8 cellular contexts compared by ENCODE assay signal in the genomic region with DNA sequence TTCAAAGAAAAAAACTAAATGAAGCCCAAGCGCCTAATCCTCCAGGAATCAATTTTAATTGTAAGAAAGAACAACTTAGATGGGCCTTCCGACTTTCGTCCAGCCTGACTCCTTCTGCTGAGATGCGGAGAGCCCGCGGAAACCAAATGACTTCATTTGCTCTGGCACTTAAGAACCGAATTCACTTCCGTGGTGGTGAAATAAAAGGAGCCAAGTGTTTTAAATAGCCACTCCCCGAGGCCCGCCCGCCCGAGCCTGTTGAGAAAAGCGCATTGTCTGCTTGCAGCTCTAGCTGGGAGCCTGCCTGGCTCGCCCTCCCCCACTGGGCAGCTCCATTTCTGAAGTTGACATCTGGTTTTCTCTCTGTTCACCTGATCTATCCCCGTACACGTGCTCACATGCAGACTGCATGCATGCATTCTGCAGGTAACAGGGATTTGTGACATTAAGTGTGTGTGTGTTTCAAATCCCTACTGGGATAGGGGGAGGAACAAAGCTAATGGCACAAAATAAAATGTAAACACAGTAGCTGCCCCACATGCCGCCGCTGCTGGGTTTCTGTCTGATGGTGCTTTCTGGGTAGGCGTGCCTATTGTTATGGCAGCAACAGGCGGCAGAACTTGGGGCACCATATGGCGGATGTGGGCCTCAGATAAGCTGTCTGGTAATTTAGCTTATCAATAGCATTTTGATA. TPM values are rescaled to one million over a fixed set of nuclear protein-coding genes. Genes with fewer than 3 reads are reported as not detected.
A peak's percentile ranks its signal among the peaks of the same experiment; 100 is the strongest.
DNase-seq lines count a peak whose midpoint lies in the region; ATAC-seq and TF ChIP-seq lines count a peak whose summit lies in the region.

No MANE protein-coding gene starts in this region.

- no peak overlapping the region for H2AFZ ChIP-seq in MM.1S (ENCODE audit: low read length)

- H3K27ac ChIP-seq in CD4-positive, alpha-beta memory T cell (ENCODE audit: low read depth, low read length), result no peak overlapping the region
- peak overlapping the region; percentile 76; the same call in 1 of the 2 replicates for H3K27ac ChIP-seq in MM.1S (ENCODE audit: low read length)
- H3K27ac ChIP-seq in aorta (ENCODE audit: low read depth in 1 of 2, low read length in 2 of 2), result peak overlapping the region in 1 of 2 donors; percentile 9

- H3K9ac ChIP-seq in MM.1S (ENCODE audit: low read length), result peak overlapping the region; percentile 50; the same call in 1 of the 2 replicates

- H3K9me3 ChIP-seq in CD4-positive, alpha-beta memory T cell (ENCODE audit: control insufficient read depth in 1 of 2, low read length in 2 of 2), result no peaks in the 10 kb centered on the region
- H3K9me3 ChIP-seq in MM.1S (replicated peaks; ENCODE audit: insufficient read depth, low read length) (no peaks in the 10 kb centered on the region), aorta (ENCODE audit: control insufficient read depth, low read length) (no peaks in the 10 kb centered on the region)

- peaks cover 99% of the 10 kb centered on the region for H3K79me2 ChIP-seq in MM.1S (ENCODE audit: low read length)

- POLR2A ChIA-PET in CD4-positive, alpha-beta memory T cell (lab: Charles Lee; ENCODE audit: partially characterized antibody), result no interaction called here

- peak; percentile 16 to 47 (median 21) for DNase-seq in CD4-positive, alpha-beta memory T cell
- DNase-seq in MM.1S (peak; percentile 76), SK-N-DZ (ENCODE audit: low spot score) (peak; percentile 68), epithelial cell of proximal tubule (ENCODE audit: low read depth) (no peak), mesothelial cell of epicardium (ENCODE audit: low spot score in 2 of 2, unreplicated experiment in 2 of 2) (peak; percentile 45 to 71), aorta (peak; percentile 84 to 91)

- no peaks in the 10 kb centered on the region; the same call in 1 of the 2 replicates for H4K20me1 ChIP-seq in MM.1S (ENCODE audit: insufficient read depth, low read length)

- ATAC-seq in aorta (ENCODE audit: low FRiP score) (peak; percentile 68), HG02973 (IDR thresholded peaks at IDR 0.05; ENCODE audit: unreplicated experiment) (no peak), HG03342 (IDR thresholded peaks at IDR 0.05; ENCODE audit: unreplicated experiment) (no peak)

- TF ChIP-seq CTCF in MM.1S (IDR thresholded peaks at IDR 0.05; ENCODE audit: low read length), result no peak
- no peak for TF ChIP-seq CTCF in epithelial cell of proximal tubule (conservative IDR thresholded peaks at IDR 0.05; ENCODE audit: low read depth, low read length)
- no peak for TF ChIP-seq CTCF in mesothelial cell of epicardium (IDR thresholded peaks at IDR 0.05; ENCODE audit: unreplicated experiment)

- peaks cover 0 to 7% (median 0%) of the 10 kb centered on the region in 8 donors for H3K9me3 Mint-ChIP-seq in CD4-positive, alpha-beta memory T cell
- no peaks in the 10 kb centered on the region for H3K9me3 Mint-ChIP-seq in mesothelial cell of epicardium

- H3F3A ChIP-seq in MM.1S (ENCODE audit: insufficient read depth, low read length), result peaks cover 18% of the 10 kb centered on the region

- WGBS in aorta, 2 donors, result 12% methylated on average over 21 of the region's 21 CpGs

- H3K27ac Mint-ChIP-seq in CD4-positive, alpha-beta memory T cell, result peak overlapping the region in 2 of 7 donors; percentile 22 to 59
- H3K27ac Mint-ChIP-seq in mesothelial cell of epicardium, result peak overlapping the region; percentile 98

- H3K4me1 ChIP-seq in CD4-positive, alpha-beta memory T cell (ENCODE audit: insufficient read depth, low read length), result no peaks in the 10 kb centered on the region
- H3K4me1 ChIP-seq in MM.1S (ENCODE audit: low read length) (peaks cover 39% of the 10 kb centered on the region), aorta (ENCODE audit: control insufficient read depth in 1 of 2, insufficient read depth in 2 of 2, low read length in 2 of 2) (peaks cover 0 to 5% of the 10 kb centered on the region in 2 donors)

- peaks cover 55 to 64% of the 10 kb centered on the region in 2 donors for H3K27me3 Mint-ChIP-seq in CD4-positive, alpha-beta memory T cell
- H3K27me3 Mint-ChIP-seq in mesothelial cell of epicardium (ENCODE audit: low read depth), result no peaks in the 10 kb centered on the region

- intact Hi-C loops in CD4-positive, alpha-beta memory T cell (cut with micrococcal nuclease), result no loop called here
- intact Hi-C loops in aorta (cut with DNase I), result no loop called here

- H3K4me1 Mint-ChIP-seq in CD4-positive, alpha-beta memory T cell, result peaks cover 0 to 18% (median 10%) of the 10 kb centered on the region in 4 donors
- peaks cover 92% of the 10 kb centered on the region for H3K4me1 Mint-ChIP-seq in mesothelial cell of epicardium

- H3K4me2 ChIP-seq in MM.1S (ENCODE audit: low read depth, low read length), result peak overlapping the region; percentile 69

- H3K36me3 ChIP-seq in CD4-positive, alpha-beta memory T cell (ENCODE audit: insufficient read depth, low read length), result no peaks in the 10 kb centered on the region
- H3K36me3 ChIP-seq in MM.1S (replicated peaks; ENCODE audit: insufficient read depth, low read length), result no peaks in the 10 kb centered on the region; the same call in 1 of the 2 replicates
- H3K36me3 ChIP-seq in aorta (ENCODE audit: control insufficient read depth in 1 of 2, insufficient read depth in 2 of 2, low read length in 1 of 2), result no peaks in the 10 kb centered on the region

- H3K36me3 Mint-ChIP-seq in CD4-positive, alpha-beta memory T cell, result no peaks in the 10 kb centered on the region
- no peaks in the 10 kb centered on the region for H3K36me3 Mint-ChIP-seq in mesothelial cell of epicardium

- peak overlapping the region in 4 of 8 donors; percentile 20 to 61 (median 43) for H3K4me3 Mint-ChIP-seq in CD4-positive, alpha-beta memory T cell
- H3K4me3 Mint-ChIP-seq in mesothelial cell of epicardium, result peak overlapping the region; percentile 59

- no peak overlapping the region for H3K4me3 ChIP-seq in CD4-positive, alpha-beta memory T cell (ENCODE audit: low read length in 2 of 2)
- H3K4me3 ChIP-seq in MM.1S (ENCODE audit: low read length) (peak overlapping the region; percentile 39), epithelial cell of proximal tubule (ENCODE audit: low read depth, low read length) (peak overlapping the region; percentile 12), aorta (ENCODE audit: low read length in 2 of 2) (no peak overlapping the region)

- CTCF ChIA-PET in CD4-positive, alpha-beta memory T cell (lab: Charles Lee; ENCODE audit: partially characterized antibody), result no interaction called here

- H3K27me3 ChIP-seq in CD4-positive, alpha-beta memory T cell (ENCODE audit: insufficient read depth, low read length), result peaks cover 13% of the 10 kb centered on the region
- H3K27me3 ChIP-seq in MM.1S (replicated peaks; ENCODE audit: insufficient read depth, low read length), result no peaks in the 10 kb centered on the region
- no peaks in the 10 kb centered on the region for H3K27me3 ChIP-seq in aorta (ENCODE audit: control insufficient read depth in 1 of 2, insufficient read depth in 2 of 2, low read length in 1 of 2)

- H3K9me2 ChIP-seq in MM.1S (replicated peaks; ENCODE audit: insufficient read depth, low read length), result no peaks in the 10 kb centered on the region

RNA-seq across cellular contexts. Expression of a gene that starts 6.2 kb away (rescaled TPM):
- 1 to 10 TPM in 1 of 2 experiments, under 1 TPM in 1; 0.52 to 1.1 TPM for total RNA-seq in CD4-positive, alpha-beta memory T cell
- under 1 TPM in 1 of 2 donors, not detected in 1; 0.15 TPM for polyA plus RNA-seq in CD4-positive, alpha-beta memory T cell
- polyA plus RNA-seq in SK-N-DZ (2014; cell fraction: cytosol; rRNA removed), result 29.0 and 44.2 TPM in 2 replicates
- polyA plus RNA-seq in SK-N-DZ (2014; cell fraction: nucleus; rRNA removed), result 23.3 and 31.1 TPM in 2 replicates
- total RNA-seq in epithelial cell of proximal tubule (61.9 and 70.2 TPM in 2 replicates), mesothelial cell of epicardium (156 to 163 TPM (median 161 TPM) in 3 replicates), aorta (10 to 100 TPM; 56.5 to 64.9 TPM)
- polyA plus RNA-seq in aorta, result 10 to 100 TPM; 10.8 to 12.0 TPM

Comparison
In these comparisons a context has a peak if more than half of its experiments do, and no peak if none do; other contexts are left out.
1. H3K4me3 ChIP-seq: peak in MM.1S (single experiment) and epithelial cell of proximal tubule (single experiment); none in CD4-positive, alpha-beta memory T cell (0 of 2) and aorta (0 of 2).
2. RNA of a gene that starts 6.2 kb away (total RNA-seq): 156 to 163 TPM in mesothelial cell of epicardium, 56.5 to 64.9 TPM in aorta and 61.9 to 70.2 TPM in epithelial cell of proximal tubule; 0.52 to 1.1 TPM in CD4-positive, alpha-beta memory T cell; every median in the first group is over 10 times any median in the second.